In the genomic region with DNA sequence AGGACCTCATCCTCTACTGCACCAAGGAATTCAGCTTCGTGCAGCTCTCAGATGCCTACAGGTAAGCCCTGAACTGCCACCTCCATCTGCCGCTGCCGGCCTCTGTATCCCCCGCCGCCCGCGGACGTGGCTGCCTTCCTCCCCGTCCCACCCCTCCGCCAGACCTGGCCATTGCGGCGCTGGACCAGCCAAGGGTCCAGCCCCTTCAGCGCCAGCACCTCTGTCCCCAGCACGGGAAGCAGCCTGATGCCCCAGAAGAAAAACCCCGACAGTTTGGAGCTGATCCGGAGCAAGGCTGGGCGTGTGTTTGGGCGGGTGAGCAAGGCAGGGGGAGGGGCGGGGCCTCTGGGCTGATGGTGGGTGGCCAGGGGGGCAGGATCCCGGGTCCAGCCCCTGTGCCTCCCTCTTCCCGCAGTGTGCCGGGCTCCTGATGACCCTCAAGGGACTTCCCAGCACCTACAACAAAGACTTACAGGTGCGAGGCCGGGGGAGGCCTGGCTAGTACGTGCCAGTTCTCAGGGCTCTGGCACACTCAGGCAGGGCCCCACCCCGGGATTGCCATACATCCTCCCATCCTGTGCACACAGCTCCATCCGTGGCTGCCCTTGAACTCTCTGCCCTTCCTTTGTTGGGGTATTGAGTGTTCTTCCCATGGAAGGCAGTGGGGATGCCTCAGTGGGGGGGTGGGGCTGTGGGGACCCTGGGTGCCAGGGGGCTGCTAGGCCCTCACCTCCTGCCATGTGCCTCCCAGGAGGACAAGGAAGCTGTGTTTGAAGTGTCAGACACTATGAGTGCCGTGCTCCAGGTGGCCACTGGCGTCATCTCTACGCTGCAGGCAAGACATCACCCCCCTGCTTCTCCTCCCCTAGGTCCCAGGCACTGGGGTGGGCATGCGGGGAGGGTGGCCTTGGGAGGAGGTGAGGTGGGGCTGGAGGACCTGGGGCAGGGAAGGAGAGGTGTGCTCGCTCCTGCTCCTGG, we compare ENCODE assay signal across 27 cellular contexts.
"Had no signal": no experiment of that assay in that cellular context is flagged by ENCODE, and none has a peak within 500 bp of the region (broad histone marks: within the 10 kb centered on the region; RNA-seq: fewer than 3 reads in every experiment).

No MANE protein-coding gene starts in this region.

- H3K36me3 ChIP-seq: breast epithelium, gastrocnemius medialis, neural progenitor cell, ovary, prostate gland had no signal

- H3K4me2 ChIP-seq: neural progenitor cell had no signal

- ATAC-seq: effector memory CD8-positive, alpha-beta T cell; gastrocnemius medialis; lower lobe of right lung; naive thymus-derived CD4-positive, alpha-beta T cell had no signal

- FAIRE-seq: colon, endothelial cell of umbilical vein, islet of Langerhans, urothelium cell line had no signal

- H3K27me3 ChIP-seq: breast epithelium, dorsolateral prefrontal cortex, esophagus muscularis mucosa, gastrocnemius medialis, neural progenitor cell, ovary, stomach, suprapubic skin, tibial nerve had no signal

- H3K4me1 Mint-ChIP-seq: activated naive CD8-positive, alpha-beta T cell treated with anti-CD3 and anti-CD28 coated beads, Interleukin-2, amount 10 ng/mL, durations not matched to agents 7 days and 5 days; central memory CD8-positive, alpha-beta T cell had no signal

- H3K36me3 Mint-ChIP-seq: activated naive CD8-positive, alpha-beta T cell treated with anti-CD3 and anti-CD28 coated beads, Interleukin-2, amount 10 ng/mL, durations not matched to agents 7 days and 5 days had no signal

- H3K9me3 Mint-ChIP-seq: activated naive CD4-positive, alpha-beta T cell treated with anti-CD3 and anti-CD28 coated beads for 36 hours; activated naive CD8-positive, alpha-beta T cell treated with anti-CD3 and anti-CD28 coated beads, Interleukin-2, amount 10 ng/mL, durations not matched to agents 7 days and 5 days; central memory CD8-positive, alpha-beta T cell; effector memory CD8-positive, alpha-beta T cell; naive thymus-derived CD4-positive, alpha-beta T cell; neural progenitor cell had no signal

- H3K9me3 ChIP-seq: breast epithelium, esophagus muscularis mucosa, gastrocnemius medialis, lower lobe of right lung, ovary, prostate gland, stomach, suprapubic skin, tibial nerve had no signal

- H3K4me3 ChIP-seq: breast epithelium, dorsolateral prefrontal cortex, esophagus muscularis mucosa, gastrocnemius medialis, lower lobe of right lung, neural progenitor cell, ovary, prostate gland, stomach, suprapubic skin, tibial nerve had no signal

- H3K9ac ChIP-seq: neural progenitor cell had no signal

- H3K27ac ChIP-seq: breast epithelium, dorsolateral prefrontal cortex, esophagus muscularis mucosa, gastrocnemius medialis, lower lobe of right lung, neural progenitor cell, ovary, prostate gland, stomach, suprapubic skin, tibial nerve had no signal

- H3K4me3 Mint-ChIP-seq: activated naive CD4-positive, alpha-beta T cell treated with anti-CD3 and anti-CD28 coated beads for 36 hours; activated naive CD8-positive, alpha-beta T cell treated with anti-CD3 and anti-CD28 coated beads, Interleukin-2, amount 10 ng/mL, durations not matched to agents 7 days and 5 days; central memory CD8-positive, alpha-beta T cell; effector memory CD8-positive, alpha-beta T cell; naive thymus-derived CD4-positive, alpha-beta T cell; neural progenitor cell had no signal

- H3K4me1 ChIP-seq: breast epithelium, esophagus muscularis mucosa, gastrocnemius medialis, neural progenitor cell, prostate gland, stomach, suprapubic skin, tibial nerve had no signal

- H2AFZ ChIP-seq: neural progenitor cell had no signal

- DNase-seq: activated CD8-positive, alpha-beta memory T cell treated with anti-CD3 and anti-CD28 coated beads for 24 hours; activated CD8-positive, alpha-beta memory T cell treated with anti-CD3 and anti-CD28 coated beads, Interleukin-2, amount 50 U/mL, for 4 hours; activated naive CD4-positive, alpha-beta T cell treated with anti-CD3 and anti-CD28 coated beads for 36 hours; activated naive CD8-positive, alpha-beta T cell treated with anti-CD3 and anti-CD28 coated beads, Interleukin-2, amount 10 ng/mL, durations not matched to agents 7 days and 5 days; activated T-cell treated with anti-CD3 and anti-CD28 coated beads, Interleukin-2, amount 50 U/mL, for 48 hours; amniotic stem cell; dorsolateral prefrontal cortex; effector memory CD8-positive, alpha-beta T cell; gastrocnemius medialis; hypothalamus; lower lobe of right lung; naive thymus-derived CD4-positive, alpha-beta T cell; ovary; stimulated activated CD4-positive, alpha-beta T cell treated with anti-CD3 and anti-CD28 coated beads, Interleukin-4, amount 100 ng/mL, for 4 hours; stomach; T-helper 9 cell had no signal

- H3K27ac Mint-ChIP-seq: activated naive CD4-positive, alpha-beta T cell treated with anti-CD3 and anti-CD28 coated beads for 36 hours; activated naive CD8-positive, alpha-beta T cell treated with anti-CD3 and anti-CD28 coated beads, Interleukin-2, amount 10 ng/mL, durations not matched to agents 7 days and 5 days; effector memory CD8-positive, alpha-beta T cell; naive thymus-derived CD4-positive, alpha-beta T cell; neural progenitor cell had no signal

- H3K27me3 Mint-ChIP-seq: activated naive CD8-positive, alpha-beta T cell treated with anti-CD3 and anti-CD28 coated beads, Interleukin-2, amount 10 ng/mL, durations not matched to agents 7 days and 5 days; central memory CD8-positive, alpha-beta T cell; effector memory CD8-positive, alpha-beta T cell; naive thymus-derived CD4-positive, alpha-beta T cell had no signal
